ENCODE assay signal across 18 cellular contexts in the genomic region with DNA sequence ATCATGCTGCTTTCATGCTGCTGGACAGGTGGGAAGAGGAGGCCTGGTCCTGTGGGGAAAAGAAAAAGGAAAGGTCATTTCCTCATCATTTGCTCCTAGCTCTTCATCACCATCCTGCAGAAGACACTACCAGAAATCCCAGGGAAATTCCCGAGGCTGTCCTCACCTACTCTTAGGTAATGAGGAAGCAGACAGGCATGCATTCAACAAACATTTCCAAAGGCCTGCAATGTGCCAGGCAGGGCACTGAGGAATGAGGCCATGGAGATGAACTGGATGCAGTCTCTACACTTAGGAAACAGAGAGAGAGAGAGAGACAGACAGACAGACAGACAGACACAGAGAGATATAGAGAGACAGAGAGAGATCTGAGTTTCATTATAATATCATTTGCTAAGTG.
A peak's percentile ranks its signal among the peaks of the same experiment; 100 is the strongest.
DNase-seq lines count a peak whose midpoint lies in the region; ATAC-seq and TF ChIP-seq lines count a peak whose summit lies in the region.
"Had no signal": no experiment of that assay in that cellular context is flagged by ENCODE, and none has a peak within 500 bp of the region (broad histone marks: within the 10 kb centered on the region; RNA-seq: fewer than 3 reads in every experiment).

No MANE protein-coding gene starts in this region.

- H3K4me1 Mint-ChIP-seq in naive thymus-derived CD8-positive, alpha-beta T cell, result peaks cover 27 to 55% (median 38%) of the 10 kb centered on the region in 4 donors

- no peaks in the 10 kb centered on the region for H3K27me3 ChIP-seq in PC-9 (ENCODE audit: insufficient read depth, low read depth)
- H3K27me3 ChIP-seq: BLaER1 treated with 17β-estradiol and CSF1 and Interleukin-3, amounts not matched to agents 10 nM and 100 nM had no signal

- BruUV-seq in PC-9 (replicated peaks; lab: Mats Ljungman, UMichigan), result no TSS peak

- POLR2A ChIA-PET in PC-9 (lab: Charles Lee; ENCODE audit: unreplicated experiment), result interaction anchor here (0.5 kb wide), 1 partner anchor 30 kb away, joined by 3 read pairs; no protein-coding TSS in a partner anchor
- POLR2A ChIA-PET in naive thymus-derived CD8-positive, alpha-beta T cell (lab: Charles Lee), result interaction anchor here (1.6 kb wide), 1 partner anchor 8 kb away, joined by 5 read pairs; no protein-coding TSS in a partner anchor

- H3K4me3 Mint-ChIP-seq in naive thymus-derived CD8-positive, alpha-beta T cell, result no peak overlapping the region
- H3K4me3 Mint-ChIP-seq: HFFc6 had no signal

- H3K9me3 ChIP-seq in PC-9 (ENCODE audit: insufficient read depth, low read depth), result no peaks in the 10 kb centered on the region
- H3K9me3 ChIP-seq: BLaER1 treated with 17β-estradiol and CSF1 and Interleukin-3, amounts not matched to agents 10 nM and 100 nM; SK-N-SH had no signal

- intact Hi-C loops in PC-9 (cut with micrococcal nuclease; ENCODE audit: unreplicated experiment), result no loop called here

- CTCF ChIA-PET in PC-9 (lab: Charles Lee), result no interaction called here

- DNase-seq in activated CD8-positive, alpha-beta memory T cell treated with anti-CD3 and anti-CD28 coated beads for 24 hours, result peak; percentile 37
- DNase-seq in activated CD8-positive, alpha-beta memory T cell treated with anti-CD3 and anti-CD28 coated beads, Interleukin-2, amount 50 U/mL, for 4 hours, result no peak
- DNase-seq in PC-9, result peak; percentile 25 to 68
- peak; percentile 91 for DNase-seq in epithelial cell of esophagus (ENCODE audit: low read depth)
- no peak for DNase-seq in naive thymus-derived CD8-positive, alpha-beta T cell
- DNase-seq in stimulated activated CD4-positive, alpha-beta T cell treated with anti-CD3 and anti-CD28 coated beads, Interleukin-4, amount 100 ng/mL, for 1 hour, result no peak
- no peak for DNase-seq in HT-29 (ENCODE audit: low spot score)
- DNase-seq: HFFc6; KG1; NCI-H1092 treated with DMSO at 0.1 percent for 48 hours; NCI-H1694; NCI-H69; NK-92 treated with Interleukin-12 subunit alpha and Interleukin-12 subunit beta, amount 100 ng/mL, for 24 hours; Right ventricle myocardium superior; SK-N-SH had no signal

- peaks cover 29% of the 10 kb centered on the region for H3F3A ChIP-seq in PC-9 (ENCODE audit: insufficient read depth, low read depth)

- peak overlapping the region; percentile 32 for H3K4me2 ChIP-seq in PC-9
- H3K4me2 ChIP-seq: BLaER1 treated with 17β-estradiol and CSF1 and Interleukin-3, amounts not matched to agents 10 nM and 100 nM; SK-N-SH had no signal

- peak overlapping the region; percentile 38 for H3K27ac ChIP-seq in PC-9
- H3K27ac ChIP-seq: 22Rv1; BLaER1 treated with 17β-estradiol and CSF1 and Interleukin-3, amounts not matched to agents 10 nM and 100 nM had no signal

- no peak for ATAC-seq in naive thymus-derived CD8-positive, alpha-beta T cell
- no peak for ATAC-seq in GM18502 (IDR thresholded peaks at IDR 0.05; ENCODE audit: poor library complexity, unreplicated experiment)

- H3K4me3 ChIP-seq in PC-9 (no peak overlapping the region), epithelial cell of esophagus (ENCODE audit: low read length) (no peak overlapping the region)
- H3K4me3 ChIP-seq: BLaER1 treated with 17β-estradiol and CSF1 and Interleukin-3, amounts not matched to agents 10 nM and 100 nM had no signal

- H3K36me3 Mint-ChIP-seq in naive thymus-derived CD8-positive, alpha-beta T cell, result peaks cover 0 to 50% (median 29%) of the 10 kb centered on the region in 3 donors

- no peaks in the 10 kb centered on the region for H3K36me3 ChIP-seq in PC-9 (ENCODE audit: low read depth)

- H4K20me1 ChIP-seq in PC-9 (ENCODE audit: insufficient read depth), result no peaks in the 10 kb centered on the region

- H3K27ac Mint-ChIP-seq in naive thymus-derived CD8-positive, alpha-beta T cell, result peak overlapping the region in 6 of 10 donors; percentile 12 to 75 (median 49)
- H3K27ac Mint-ChIP-seq: HFFc6 had no signal

- H3K27me3 Mint-ChIP-seq in naive thymus-derived CD8-positive, alpha-beta T cell, result no peaks in the 10 kb centered on the region

- no peaks in the 10 kb centered on the region for H3K9me2 ChIP-seq in PC-9 (ENCODE audit: insufficient read depth)
- H3K9me2 ChIP-seq: SK-N-SH had no signal

- peaks cover 13% of the 10 kb centered on the region; the same call in 1 of the 2 replicates for H3K79me2 ChIP-seq in PC-9 (ENCODE audit: low read depth)

- no peak overlapping the region for H2AFZ ChIP-seq in PC-9

- H3K9me3 Mint-ChIP-seq in naive thymus-derived CD8-positive, alpha-beta T cell, result no peaks in the 10 kb centered on the region
- H3K9me3 Mint-ChIP-seq: HFFc6 had no signal

- no peak for TF ChIP-seq CTCF in PC-9 (conservative IDR thresholded peaks at IDR 0.05)
- no peak for TF ChIP-seq CTCF in epithelial cell of esophagus (IDR thresholded peaks at IDR 0.05; ENCODE audit: insufficient read depth, low read depth, low read length, missing control alignments)

- H3K4me1 ChIP-seq in PC-9 (replicated peaks; ENCODE audit: insufficient read depth), result peaks cover 59% of the 10 kb centered on the region

Comparison
In these comparisons a context has a peak if more than half of its experiments do, and no peak if none do; other contexts are left out.
1. DNase-seq: peak in activated CD8-positive, alpha-beta memory T cell treated with anti-CD3 and anti-CD28 coated beads for 24 hours (single experiment), PC-9 (2 of 2) and epithelial cell of esophagus (single experiment); none in activated CD8-positive, alpha-beta memory T cell treated with anti-CD3 and anti-CD28 coated beads, Interleukin-2, amount 50 U/mL, for 4 hours (single experiment), naive thymus-derived CD8-positive, alpha-beta T cell (0 of 10), stimulated activated CD4-positive, alpha-beta T cell treated with anti-CD3 and anti-CD28 coated beads, Interleukin-4, amount 100 ng/mL, for 1 hour (single experiment) and HT-29 (single experiment).